In genomic region chr11:109939176-109939810, GRCh38 we compare ENCODE assay signal across 8 cellular contexts.
DNase-seq lines count a peak whose midpoint lies in the region; ATAC-seq and TF ChIP-seq lines count a peak whose summit lies in the region.

No MANE protein-coding gene starts in this region.

- no peak overlapping the region for H3K4me3 ChIP-seq in foreskin fibroblast (ENCODE audit: low read depth in 1 of 2, low read length in 2 of 2)

- peak; percentile 60 for ATAC-seq in GM18868 (IDR thresholded peaks at IDR 0.05; ENCODE audit: unreplicated experiment)
- peak; percentile 96 for ATAC-seq in SK-N-SH treated with all-trans-retinoic acid at 6 μM for 48 hours

- DNase-seq in ACHN (peak; percentile 77), NCI-H1105 (lab: John Stamatoyannopoulos, UW) (peak; percentile 88), foreskin fibroblast (peak; percentile 53 to 82), pons (ENCODE audit: low spot score) (peak; percentile 72), GM19240 (ENCODE audit: insufficient read length, low spot score) (no peak)
- DNase-seq in activated CD4-positive, alpha-beta T cell treated with anti-CD3 and anti-CD28 coated beads, Interleukin-2, amount 50 U/mL, for 4 hours = no peak

- peak; percentile 56 for TF ChIP-seq CTCF in foreskin fibroblast (IDR thresholded peaks at IDR 0.05; ENCODE audit: low read depth, low read length)

- in situ Hi-C loops in ACHN (cut with HindIII; ENCODE audit: low pct_ligation_motif_present, low pct_unique_long_range_greater_than_20kb, low sequenced_read_pairs) = no loop called here

TF ChIP-seq in SK-N-SH treated with all-trans-retinoic acid at 6 μM for 48 hours, 23 proteins besides CTCF, POLR2A, EP300 and RAD21:
- TF ChIP-seq ZNF70 (CRISPR knock-in tag; IDR thresholded peaks at IDR 0.05) (no peak), GLIS3 (CRISPR knock-in tag; IDR thresholded peaks at IDR 0.05) (no peak), BACH2 (CRISPR knock-in tag; IDR thresholded peaks at IDR 0.05; ENCODE audit: borderline replicate concordance) (no peak), ISL1 (CRISPR knock-in tag; IDR thresholded peaks at IDR 0.05) (no peak), ZNF565 (CRISPR knock-in tag; conservative IDR thresholded peaks at IDR 0.05; ENCODE audit: low read depth) (no peak), ARNTL (CRISPR knock-in tag; IDR thresholded peaks at IDR 0.05; ENCODE audit: borderline replicate concordance, low read depth) (no peak), POU6F1 (CRISPR knock-in tag; IDR thresholded peaks at IDR 0.05; ENCODE audit: borderline replicate concordance, low read depth) (no peak), ZNF8 (CRISPR knock-in tag; IDR thresholded peaks at IDR 0.05) (no peak), ZFP30 (CRISPR knock-in tag; IDR thresholded peaks at IDR 0.05) (no peak), TSHZ2 (CRISPR knock-in tag; IDR thresholded peaks at IDR 0.05) (no peak), ESRRG (CRISPR knock-in tag; IDR thresholded peaks at IDR 0.05) (no peak), CSDC2 (CRISPR knock-in tag; IDR thresholded peaks at IDR 0.05) (no peak), RARB (CRISPR knock-in tag; IDR thresholded peaks at IDR 0.05) (no peak), TOX (CRISPR knock-in tag; IDR thresholded peaks at IDR 0.05; ENCODE audit: borderline replicate concordance) (no peak), TCF4 (CRISPR knock-in tag; IDR thresholded peaks at IDR 0.05; ENCODE audit: borderline replicate concordance) (no peak), CREB5 (CRISPR knock-in tag; IDR thresholded peaks at IDR 0.05; ENCODE audit: low read depth) (no peak)

Comparison
In these comparisons a context has a peak if more than half of its experiments do, and no peak if none do; other contexts are left out.
1. DNase-seq: peak in ACHN (single experiment), NCI-H1105 (single experiment), foreskin fibroblast (2 of 2) and pons (single experiment); none in GM19240 (single experiment) and activated CD4-positive, alpha-beta T cell treated with anti-CD3 and anti-CD28 coated beads, Interleukin-2, amount 50 U/mL, for 4 hours (0 of 2).